In genomic region chr10:33509231-33509871, GRCh38 we compare ENCODE assay signal across 1 cellular context.
A peak's percentile ranks its signal among the peaks of the same experiment; 100 is the strongest.
TF ChIP-seq lines count a peak whose summit lies in the region.

No MANE protein-coding gene starts in this region.

TF ChIP-seq in K562, 482 proteins besides CTCF, POLR2A, EP300 and RAD21 (continued from another document and continues in another):
- TF ChIP-seq ATF1 (CRISPR knock-in tag; IDR thresholded peaks at IDR 0.05) = no peak
- peak; percentile 76 for TF ChIP-seq ATF1 (tag; IDR thresholded peaks at IDR 0.05)
- TF ChIP-seq ZNF395 (CRISPR knock-in tag; IDR thresholded peaks at IDR 0.05) = no peak
- no peak for TF ChIP-seq IRF9 (tag; IDR thresholded peaks at IDR 0.05)
- no peak for TF ChIP-seq MYNN (IDR thresholded peaks at IDR 0.05)
- TF ChIP-seq MYNN (CRISPR knock-in tag; IDR thresholded peaks at IDR 0.05) = no peak
- TF ChIP-seq CBFA2T3 (IDR thresholded peaks at IDR 0.05) = 0 out of 2 replicates have a peak, but pooled peaks have one; percentile 12
- 0 out of 2 replicates have a peak, but pooled peaks have one; percentile 23 for TF ChIP-seq ZNF644 (tag; IDR thresholded peaks at IDR 0.05; ENCODE audit: low read depth)
- peak; percentile 80 for TF ChIP-seq SMARCC2 (IDR thresholded peaks at IDR 0.05; ENCODE audit: low read depth)
- TF ChIP-seq ATF7 (IDR thresholded peaks at IDR 0.05) = peak; percentile 98
- TF ChIP-seq, protein P1, sequence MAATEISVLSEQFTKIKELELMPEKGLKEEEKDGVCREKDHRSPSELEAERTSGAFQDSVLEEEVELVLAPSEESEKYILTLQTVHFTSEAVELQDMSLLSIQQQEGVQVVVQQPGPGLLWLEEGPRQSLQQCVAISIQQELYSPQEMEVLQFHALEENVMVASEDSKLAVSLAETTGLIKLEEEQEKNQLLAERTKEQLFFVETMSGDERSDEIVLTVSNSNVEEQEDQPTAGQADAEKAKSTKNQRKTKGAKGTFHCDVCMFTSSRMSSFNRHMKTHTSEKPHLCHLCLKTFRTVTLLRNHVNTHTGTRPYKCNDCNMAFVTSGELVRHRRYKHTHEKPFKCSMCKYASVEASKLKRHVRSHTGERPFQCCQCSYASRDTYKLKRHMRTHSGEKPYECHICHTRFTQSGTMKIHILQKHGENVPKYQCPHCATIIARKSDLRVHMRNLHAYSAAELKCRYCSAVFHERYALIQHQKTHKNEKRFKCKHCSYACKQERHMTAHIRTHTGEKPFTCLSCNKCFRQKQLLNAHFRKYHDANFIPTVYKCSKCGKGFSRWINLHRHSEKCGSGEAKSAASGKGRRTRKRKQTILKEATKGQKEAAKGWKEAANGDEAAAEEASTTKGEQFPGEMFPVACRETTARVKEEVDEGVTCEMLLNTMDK (IDR thresholded peaks at IDR 0.05; ENCODE audit: borderline replicate concordance, insufficient read depth, low read depth, low read length, poor library complexity, severe bottlenecking) = no peak
- no peak for TF ChIP-seq TGIF2 (CRISPR knock-in tag; IDR thresholded peaks at IDR 0.05)
- TF ChIP-seq CEBPG (CRISPR knock-in tag; IDR thresholded peaks at IDR 0.05) = no peak
- no peak for TF ChIP-seq CEBPG (tag; conservative IDR thresholded peaks at IDR 0.05 in 1 of 2, IDR thresholded peaks at IDR 0.05 in 1 of 2)
- TF ChIP-seq NR2C2 (CRISPR knock-in tag; IDR thresholded peaks at IDR 0.05) = no peak
- TF ChIP-seq NR2C2 (tag; IDR thresholded peaks at IDR 0.05) = 0 out of 2 replicates have a peak, but pooled peaks have one; percentile 27
- TF ChIP-seq NFE2L1 (tag; IDR thresholded peaks at IDR 0.05; ENCODE audit: borderline replicate concordance, low read depth) = no peak; the same call in 1 of the 2 replicates
- 0 out of 2 replicates have a peak, but pooled peaks have one; percentile 46 for TF ChIP-seq ZNF175 (CRISPR knock-in tag; IDR thresholded peaks at IDR 0.05; ENCODE audit: low read depth)
- no peak for TF ChIP-seq ZFX (CRISPR knock-in tag; IDR thresholded peaks at IDR 0.05)
- TF ChIP-seq ZNF561 (CRISPR knock-in tag; conservative IDR thresholded peaks at IDR 0.05) = no peak
- no peak for TF ChIP-seq SREBF1 (IDR thresholded peaks at IDR 0.05; ENCODE audit: borderline replicate concordance, low read depth, low read length)
- no peak for TF ChIP-seq ZNF75A (CRISPR knock-in tag; IDR thresholded peaks at IDR 0.05)
- TF ChIP-seq PTTG1 (tag; IDR thresholded peaks at IDR 0.05; ENCODE audit: low read depth) = no peak
- TF ChIP-seq BHLHE40 (IDR thresholded peaks at IDR 0.05; ENCODE audit: low read length) = no peak
- TF ChIP-seq NFYB (IDR thresholded peaks at IDR 0.05; ENCODE audit: extremely low read depth, insufficient read length) = no peak
- peak; percentile 97 for TF ChIP-seq JUND (IDR thresholded peaks at IDR 0.05; ENCODE audit: borderline replicate concordance, low read depth, low read length)
- TF ChIP-seq JUND (tag; IDR thresholded peaks at IDR 0.05; ENCODE audit: borderline replicate concordance, low read depth, low read length) = peak; percentile 97
- peak; percentile 38; the same call in 1 of the 2 replicates for TF ChIP-seq CTBP1 (IDR thresholded peaks at IDR 0.05; ENCODE audit: borderline replicate concordance)
- TF ChIP-seq, protein P2, sequence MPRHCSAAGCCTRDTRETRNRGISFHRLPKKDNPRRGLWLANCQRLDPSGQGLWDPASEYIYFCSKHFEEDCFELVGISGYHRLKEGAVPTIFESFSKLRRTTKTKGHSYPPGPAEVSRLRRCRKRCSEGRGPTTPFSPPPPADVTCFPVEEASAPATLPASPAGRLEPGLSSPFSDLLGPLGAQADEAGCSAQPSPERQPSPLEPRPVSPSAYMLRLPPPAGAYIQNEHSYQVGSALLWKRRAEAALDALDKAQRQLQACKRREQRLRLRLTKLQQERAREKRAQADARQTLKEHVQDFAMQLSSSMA (CRISPR knock-in tag; IDR thresholded peaks at IDR 0.05) = no peak
- TF ChIP-seq KAT7 (CRISPR knock-in tag; IDR thresholded peaks at IDR 0.05; ENCODE audit: borderline replicate concordance) = no peak
- no peak for TF ChIP-seq EP400 (IDR thresholded peaks at IDR 0.05)
- no peak for TF ChIP-seq ZNF668 (CRISPR knock-in tag; IDR thresholded peaks at IDR 0.05)
- TF ChIP-seq XRCC5 (IDR thresholded peaks at IDR 0.05; ENCODE audit: low read depth, low read length) = no peak
- peak; percentile 67 for TF ChIP-seq ZNF384 (IDR thresholded peaks at IDR 0.05; ENCODE audit: low read depth, low read length)
- no peak for TF ChIP-seq ZNF146 (CRISPR knock-in tag; IDR thresholded peaks at IDR 0.05; ENCODE audit: unreplicated experiment)
- 0 out of 4 replicates have a peak, but pooled peaks of 1 of the 2 experiments have one; percentile 26 for TF ChIP-seq MNT (conservative IDR thresholded peaks at IDR 0.05)
- TF ChIP-seq CBX5 (IDR thresholded peaks at IDR 0.05; ENCODE audit: borderline replicate concordance, low read depth) = no peak
- peak; percentile 60; the same call in 1 of the 2 replicates for TF ChIP-seq SOX6 (IDR thresholded peaks at IDR 0.05)
- TF ChIP-seq, protein P3, sequence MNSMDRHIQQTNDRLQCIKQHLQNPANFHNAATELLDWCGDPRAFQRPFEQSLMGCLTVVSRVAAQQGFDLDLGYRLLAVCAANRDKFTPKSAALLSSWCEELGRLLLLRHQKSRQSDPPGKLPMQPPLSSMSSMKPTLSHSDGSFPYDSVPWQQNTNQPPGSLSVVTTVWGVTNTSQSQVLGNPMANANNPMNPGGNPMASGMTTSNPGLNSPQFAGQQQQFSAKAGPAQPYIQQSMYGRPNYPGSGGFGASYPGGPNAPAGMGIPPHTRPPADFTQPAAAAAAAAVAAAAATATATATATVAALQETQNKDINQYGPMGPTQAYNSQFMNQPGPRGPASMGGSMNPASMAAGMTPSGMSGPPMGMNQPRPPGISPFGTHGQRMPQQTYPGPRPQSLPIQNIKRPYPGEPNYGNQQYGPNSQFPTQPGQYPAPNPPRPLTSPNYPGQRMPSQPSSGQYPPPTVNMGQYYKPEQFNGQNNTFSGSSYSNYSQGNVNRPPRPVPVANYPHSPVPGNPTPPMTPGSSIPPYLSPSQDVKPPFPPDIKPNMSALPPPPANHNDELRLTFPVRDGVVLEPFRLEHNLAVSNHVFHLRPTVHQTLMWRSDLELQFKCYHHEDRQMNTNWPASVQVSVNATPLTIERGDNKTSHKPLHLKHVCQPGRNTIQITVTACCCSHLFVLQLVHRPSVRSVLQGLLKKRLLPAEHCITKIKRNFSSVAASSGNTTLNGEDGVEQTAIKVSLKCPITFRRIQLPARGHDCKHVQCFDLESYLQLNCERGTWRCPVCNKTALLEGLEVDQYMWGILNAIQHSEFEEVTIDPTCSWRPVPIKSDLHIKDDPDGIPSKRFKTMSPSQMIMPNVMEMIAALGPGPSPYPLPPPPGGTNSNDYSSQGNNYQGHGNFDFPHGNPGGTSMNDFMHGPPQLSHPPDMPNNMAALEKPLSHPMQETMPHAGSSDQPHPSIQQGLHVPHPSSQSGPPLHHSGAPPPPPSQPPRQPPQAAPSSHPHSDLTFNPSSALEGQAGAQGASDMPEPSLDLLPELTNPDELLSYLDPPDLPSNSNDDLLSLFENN (IDR thresholded peaks at IDR 0.05; ENCODE audit: low read depth in 2 of 2, low read length in 2 of 2) = 0 out of 4 replicates have a peak, but pooled peaks of 1 of the 2 experiments have one; percentile 41
- no peak; the same call in 1 of the 2 replicates for TF ChIP-seq PML (IDR thresholded peaks at IDR 0.05; ENCODE audit: low read length)
- no peak for TF ChIP-seq ZNF584 (CRISPR knock-in tag; IDR thresholded peaks at IDR 0.05; ENCODE audit: low read depth)
- peak; percentile 91 for TF ChIP-seq RFX1 (IDR thresholded peaks at IDR 0.05)
- peak; percentile 88 for TF ChIP-seq ZFP1 (CRISPR knock-in tag; IDR thresholded peaks at IDR 0.05)
- TF ChIP-seq CREM (IDR thresholded peaks at IDR 0.05; ENCODE audit: low read depth) = 0 out of 2 replicates have a peak, but pooled peaks have one; percentile 36
- peak; percentile 82 for TF ChIP-seq JUNB (CRISPR knock-in tag; conservative IDR thresholded peaks at IDR 0.05)
- peak; percentile 71; the same call in 1 of the 2 replicates for TF ChIP-seq ZEB2 (IDR thresholded peaks at IDR 0.05)
- TF ChIP-seq TAF15 (IDR thresholded peaks at IDR 0.05; ENCODE audit: low read depth, low read length) = no peak
- no peak for TF ChIP-seq BDP1 (IDR thresholded peaks at IDR 0.05; ENCODE audit: insufficient read depth, insufficient read length)
- TF ChIP-seq FOXM1 (IDR thresholded peaks at IDR 0.05; ENCODE audit: low read depth) = no peak
- TF ChIP-seq FOXM1 (CRISPR knock-in tag; IDR thresholded peaks at IDR 0.05; ENCODE audit: low read depth) = no peak
- TF ChIP-seq CC2D1A (IDR thresholded peaks at IDR 0.05) = no peak
- TF ChIP-seq SMARCE1 (IDR thresholded peaks at IDR 0.05) = peak; percentile 89
- TF ChIP-seq CAMTA2 (CRISPR knock-in tag; conservative IDR thresholded peaks at IDR 0.05) = no peak
- no peak for TF ChIP-seq ZNF212 (CRISPR knock-in tag; IDR thresholded peaks at IDR 0.05)
- peak; percentile 83 for TF ChIP-seq SMARCA4 (IDR thresholded peaks at IDR 0.05)
- 0 out of 2 replicates have a peak, but pooled peaks have one; percentile 23 for TF ChIP-seq RNF2 (IDR thresholded peaks at IDR 0.05)
- no peak for TF ChIP-seq ZNF316 (IDR thresholded peaks at IDR 0.05)
- peak; percentile 92 for TF ChIP-seq JUN (IDR thresholded peaks at IDR 0.05; ENCODE audit: borderline replicate concordance, low read depth, low read length)
- TF ChIP-seq JUN (CRISPR knock-in tag; IDR thresholded peaks at IDR 0.05; ENCODE audit: borderline replicate concordance) = no peak
- TF ChIP-seq PBX2 (CRISPR knock-in tag; IDR thresholded peaks at IDR 0.05; ENCODE audit: low read depth) = no peak
- peak; percentile 77 for TF ChIP-seq PBX2 (tag; conservative IDR thresholded peaks at IDR 0.05; ENCODE audit: low read depth)
- 0 out of 2 replicates have a peak, but pooled peaks have one; percentile 44 for TF ChIP-seq FOXJ3 (CRISPR knock-in tag; IDR thresholded peaks at IDR 0.05)
- TF ChIP-seq ARID1B (IDR thresholded peaks at IDR 0.05) = peak; percentile 84
- TF ChIP-seq TAL1 (IDR thresholded peaks at IDR 0.05) = peak; percentile 39
- no peak for TF ChIP-seq SIN3B (IDR thresholded peaks at IDR 0.05; ENCODE audit: low read depth)
- no peak for TF ChIP-seq HMGXB4 (CRISPR knock-in tag; IDR thresholded peaks at IDR 0.05)
- TF ChIP-seq ZNF589 (CRISPR knock-in tag; IDR thresholded peaks at IDR 0.05; ENCODE audit: low read depth) = no peak
